21 cellular contexts compared by ENCODE assay signal in genomic region chr1:208791458-208791857, GRCh38.
DNase-seq lines count a peak whose midpoint lies in the region; ATAC-seq and TF ChIP-seq lines count a peak whose summit lies in the region.
"Had no signal": no experiment of that assay in that cellular context is flagged by ENCODE, and none has a peak within 500 bp of the region (broad histone marks: within the 10 kb centered on the region; RNA-seq: fewer than 3 reads in every experiment).

No MANE protein-coding gene starts in this region.

- H3K4me3 ChIP-seq in epithelial cell of esophagus (ENCODE audit: low read length) = no peak overlapping the region
- no peak overlapping the region for H3K4me3 ChIP-seq in lower lobe of right lung
- H3K4me3 ChIP-seq: esophagus squamous epithelium had no signal

- H3K36me3 ChIP-seq in lower lobe of right lung = no peaks in the 10 kb centered on the region
- H3K36me3 ChIP-seq: esophagus squamous epithelium, neutrophil had no signal

- peak; percentile 97 for DNase-seq in ACHN
- peak; percentile 8 for DNase-seq in NCI-H226
- peak; percentile 42 for DNase-seq in epithelial cell of esophagus (ENCODE audit: low read depth)
- DNase-seq in lower lobe of right lung = no peak
- DNase-seq in left ventricle myocardium superior = no peak
- DNase-seq in nucleus accumbens (lab: John Stamatoyannopoulos, UW) = no peak
- DNase-seq in NCI-H1092 (lab: John Stamatoyannopoulos, UW) = no peak
- DNase-seq: activated CD4-positive, alpha-beta T cell treated with anti-CD3 and anti-CD28 coated beads, Interleukin-2, amount 50 U/mL, for 1 hour; activated CD8-positive, alpha-beta memory T cell treated with anti-CD3 and anti-CD28 coated beads, Interleukin-2, amount 50 U/mL, for 4 hours; activated effector memory CD4-positive, alpha-beta T cell treated with anti-CD3 and anti-CD28 coated beads, Interleukin-2, amount 50 U/mL, for 16 hours; CD4-positive, alpha-beta memory T cell; DMS53; esophagus squamous epithelium; islet precursor cell; KG1; NCI-H526; right cardiac atrium; SHP77; stimulated activated CD4-positive, alpha-beta T cell treated with anti-CD3 and anti-CD28 coated beads, Interleukin-15, amount 100 ng/mL, for 24 hours had no signal

- TF ChIP-seq CTCF in epithelial cell of esophagus (IDR thresholded peaks at IDR 0.05; ENCODE audit: insufficient read depth, low read depth, low read length, missing control alignments) = no peak
- no peak for TF ChIP-seq CTCF in lower lobe of right lung (IDR thresholded peaks at IDR 0.05)

- intact Hi-C loops in lower lobe of right lung (cut with DNase I) = no loop called here
- intact Hi-C loops in left ventricle myocardium superior (cut with micrococcal nuclease) = no loop called here

- no peaks in the 10 kb centered on the region for H3K9me3 ChIP-seq in lower lobe of right lung
- H3K9me3 ChIP-seq: esophagus squamous epithelium, neutrophil had no signal

- H3K27me3 ChIP-seq in lower lobe of right lung (ENCODE audit: low read depth) = no peaks in the 10 kb centered on the region
- H3K27me3 ChIP-seq: esophagus squamous epithelium, neutrophil had no signal

- ATAC-seq in lower lobe of right lung (peak; percentile 41 to 43), HG02759 (IDR thresholded peaks at IDR 0.05; ENCODE audit: unreplicated experiment) (no peak), left ventricle myocardium superior (no peak)
- ATAC-seq: right cardiac atrium had no signal

- H3K27ac ChIP-seq in lower lobe of right lung = no peak overlapping the region
- H3K27ac ChIP-seq: esophagus squamous epithelium, neutrophil had no signal

- H3K4me1 ChIP-seq in lower lobe of right lung = no peaks in the 10 kb centered on the region
- H3K4me1 ChIP-seq: esophagus squamous epithelium had no signal

- in situ Hi-C loops in ACHN (cut with HindIII; ENCODE audit: low pct_ligation_motif_present, low pct_unique_long_range_greater_than_20kb, low sequenced_read_pairs) = no loop called here

Comparison
In these comparisons a context has a peak if more than half of its experiments do, and no peak if none do; other contexts are left out.
1. DNase-seq: peak in ACHN (single experiment), NCI-H226 (single experiment) and epithelial cell of esophagus (single experiment); none in lower lobe of right lung (single experiment), left ventricle myocardium superior (single experiment), nucleus accumbens (0 of 56) and NCI-H1092 (single experiment).
2. ATAC-seq: peak in lower lobe of right lung (2 of 2); none in HG02759 (single experiment) and left ventricle myocardium superior (single experiment).